In the genomic region with DNA sequence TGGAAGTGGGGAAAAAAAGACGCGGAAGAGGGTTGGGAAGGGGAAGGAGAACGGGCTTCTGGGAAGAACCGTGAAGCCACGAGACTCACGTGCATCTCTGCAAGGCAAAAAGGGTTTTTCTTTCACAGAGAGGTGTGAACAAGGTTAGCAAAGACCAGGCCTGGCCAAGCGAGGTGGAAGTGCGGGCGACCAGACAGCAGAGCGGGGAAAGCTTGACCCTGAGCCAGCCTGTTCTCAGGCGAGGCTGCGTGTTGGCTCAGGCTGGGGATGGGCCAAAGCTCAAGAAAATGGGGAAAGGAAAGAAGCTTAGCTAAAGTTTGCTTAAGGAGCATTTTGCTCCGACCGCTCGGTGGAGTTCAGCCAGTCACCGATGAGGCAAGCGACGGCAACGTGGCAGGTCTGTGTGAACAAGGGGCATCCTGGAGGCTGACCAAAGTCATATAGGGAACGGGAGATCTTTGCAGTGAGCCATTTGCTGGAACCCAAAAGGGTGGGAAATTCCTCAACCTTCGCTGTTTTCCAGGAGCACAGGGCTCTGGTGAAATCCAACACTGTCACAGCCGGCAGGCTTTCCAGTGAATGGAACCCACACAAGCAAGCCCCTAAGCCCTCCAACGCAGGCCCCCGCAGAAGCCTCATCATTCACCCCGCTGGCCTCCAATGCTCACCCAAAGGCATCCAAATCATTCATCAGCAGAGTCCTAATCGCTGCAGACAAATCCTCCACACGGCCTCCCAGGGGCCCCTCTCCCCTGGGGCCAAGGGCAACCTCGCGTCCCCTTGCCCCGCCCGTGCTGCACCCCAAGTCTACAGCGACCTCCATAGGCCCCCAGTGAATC, we compare ENCODE assay signal across 8 cellular contexts. TPM values are rescaled to one million over a fixed set of nuclear protein-coding genes. Genes with fewer than 3 reads are reported as not detected.
DNase-seq lines count a peak whose midpoint lies in the region; ATAC-seq and TF ChIP-seq lines count a peak whose summit lies in the region.

No MANE protein-coding gene starts in this region.

- DNase-seq in activated gamma-delta T cell treated with Interleukin-2 at 50 U/mL for 16 hours (peak; percentile 5), activated gamma-delta T cell (lab: John Stamatoyannopoulos, UW) (no peak), HEK293T (ENCODE audit: extremely low spot score) (peak; percentile 20), NCI-H146 (lab: John Stamatoyannopoulos, UW) (peak; percentile 41), cardiac muscle cell (ENCODE audit: low read depth in 1 of 2, low spot score in 1 of 2) (peak; percentile 45 to 82), osteocyte (ENCODE audit: extremely low spot score, unreplicated experiment) (peak; percentile 78)
- DNase-seq in activated naive CD8-positive, alpha-beta T cell treated with anti-CD3 and anti-CD28 coated beads, Interleukin-2, amount 50 U/mL, for 24 hours, result peak; percentile 35

- H3K27ac ChIP-seq in cardiac muscle cell, result peak overlapping the region; percentile 99

- H3K4me3 Mint-ChIP-seq in activated naive CD8-positive, alpha-beta T cell treated with anti-CD3 and anti-CD28 coated beads, Interleukin-2, amount 50 U/mL, for 24 hours, result peak overlapping the region; percentile 85
- H3K4me3 Mint-ChIP-seq in osteocyte (ENCODE audit: unreplicated experiment), result peak overlapping the region; percentile 89

- H3K27me3 Mint-ChIP-seq in activated naive CD8-positive, alpha-beta T cell treated with anti-CD3 and anti-CD28 coated beads, Interleukin-2, amount 50 U/mL, for 24 hours, result no peaks in the 10 kb centered on the region
- H3K27me3 Mint-ChIP-seq in osteocyte (ENCODE audit: unreplicated experiment), result no peaks in the 10 kb centered on the region

- H3K36me3 ChIP-seq in cardiac muscle cell, result no peaks in the 10 kb centered on the region

- H3K27me3 ChIP-seq in cardiac muscle cell, result no peaks in the 10 kb centered on the region

- TF ChIP-seq CTCF in cardiac muscle cell (IDR thresholded peaks at IDR 0.05; ENCODE audit: low read depth, low read length), result no peak
- TF ChIP-seq CTCF in osteocyte (IDR thresholded peaks at IDR 0.05), result no peak

- CTCF ChIA-PET in HEK293T (lab: Yijun Ruan, JAX), result no interaction called here

- peaks cover 3% of the 10 kb centered on the region for H3K4me1 ChIP-seq in cardiac muscle cell (ENCODE audit: low read depth)

- H3K27ac Mint-ChIP-seq in activated naive CD8-positive, alpha-beta T cell treated with anti-CD3 and anti-CD28 coated beads, Interleukin-2, amount 50 U/mL, for 24 hours, result peak overlapping the region; percentile 67
- H3K27ac Mint-ChIP-seq in osteocyte (ENCODE audit: unreplicated experiment), result peak overlapping the region; percentile 88

- peak overlapping the region; percentile 83 for H3K4me3 ChIP-seq in cardiac muscle cell

- H3K36me3 Mint-ChIP-seq in activated naive CD8-positive, alpha-beta T cell treated with anti-CD3 and anti-CD28 coated beads, Interleukin-2, amount 50 U/mL, for 24 hours (ENCODE audit: low read depth), result peaks cover 23% of the 10 kb centered on the region
- H3K36me3 Mint-ChIP-seq in osteocyte (ENCODE audit: unreplicated experiment), result peaks cover 24% of the 10 kb centered on the region

- no peaks in the 10 kb centered on the region for H3K9me3 ChIP-seq in cardiac muscle cell (ENCODE audit: low read depth)

- ATAC-seq in activated naive CD8-positive, alpha-beta T cell treated with anti-CD3 and anti-CD28 coated beads, Interleukin-2, amount 50 U/mL, for 24 hours, result peak; percentile 47
- no peak for ATAC-seq in HG02884 (IDR thresholded peaks at IDR 0.05; ENCODE audit: unreplicated experiment)

- POLR2A ChIA-PET in HEK293T (lab: Yijun Ruan, JAX), result interaction anchor here (0.6 kb wide), 1 partner anchor 125 kb away, joined by 3 read pairs; no protein-coding TSS in a partner anchor

- H3K9me3 Mint-ChIP-seq in activated naive CD8-positive, alpha-beta T cell treated with anti-CD3 and anti-CD28 coated beads, Interleukin-2, amount 50 U/mL, for 24 hours, result peaks cover 22% of the 10 kb centered on the region
- peaks cover 15% of the 10 kb centered on the region for H3K9me3 Mint-ChIP-seq in osteocyte (ENCODE audit: unreplicated experiment)

- peaks cover 34% of the 10 kb centered on the region for H3K4me1 Mint-ChIP-seq in activated naive CD8-positive, alpha-beta T cell treated with anti-CD3 and anti-CD28 coated beads, Interleukin-2, amount 50 U/mL, for 24 hours
- peaks cover 24% of the 10 kb centered on the region for H3K4me1 Mint-ChIP-seq in osteocyte (ENCODE audit: unreplicated experiment)

TF ChIP-seq in HEK293T, 16 proteins besides CTCF, POLR2A, EP300 and RAD21:
- TF ChIP-seq ZNF384 (IDR thresholded peaks at IDR 0.05) (no peak), FOXA1 (IDR thresholded peaks at IDR 0.05) (no peak), TARDBP (IDR thresholded peaks at IDR 0.05) (no peak), LEF1 (IDR thresholded peaks at IDR 0.05; ENCODE audit: borderline replicate concordance) (no peak), SUZ12 (IDR thresholded peaks at IDR 0.05) (no peak), FOXK2 (IDR thresholded peaks at IDR 0.05) (no peak)
- TF ChIP-seq, protein P1, sequence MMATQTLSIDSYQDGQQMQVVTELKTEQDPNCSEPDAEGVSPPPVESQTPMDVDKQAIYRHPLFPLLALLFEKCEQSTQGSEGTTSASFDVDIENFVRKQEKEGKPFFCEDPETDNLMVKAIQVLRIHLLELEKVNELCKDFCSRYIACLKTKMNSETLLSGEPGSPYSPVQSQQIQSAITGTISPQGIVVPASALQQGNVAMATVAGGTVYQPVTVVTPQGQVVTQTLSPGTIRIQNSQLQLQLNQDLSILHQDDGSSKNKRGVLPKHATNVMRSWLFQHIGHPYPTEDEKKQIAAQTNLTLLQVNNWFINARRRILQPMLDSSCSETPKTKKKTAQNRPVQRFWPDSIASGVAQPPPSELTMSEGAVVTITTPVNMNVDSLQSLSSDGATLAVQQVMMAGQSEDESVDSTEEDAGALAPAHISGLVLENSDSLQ (IDR thresholded peaks at IDR 0.05), result no peak
TF ChIP-seq in HEK293T: peak in this region for 0.

RNA-seq across cellular contexts. Expression of a gene that starts 0.8 kb away (rescaled TPM):
- total RNA-seq in cardiac muscle cell (6.6 and 13.3 TPM in 2 replicates), osteocyte (17.8 and 19.1 TPM in 2 replicates)
- polyA plus RNA-seq in cardiac muscle cell, result 8.2 and 10.1 TPM in 2 replicates

RNA-seq across cellular contexts. Expression of a gene that starts 30.9 kb away (rescaled TPM):
- total RNA-seq in cardiac muscle cell, result 5.2 and 18.5 TPM in 2 replicates
- 5.0 and 6.1 TPM in 2 replicates for polyA plus RNA-seq in cardiac muscle cell
- 13.6 and 16.3 TPM in 2 replicates for total RNA-seq in osteocyte
